Comparison of ENCODE assay signal across 8 cellular contexts in the genomic region with DNA sequence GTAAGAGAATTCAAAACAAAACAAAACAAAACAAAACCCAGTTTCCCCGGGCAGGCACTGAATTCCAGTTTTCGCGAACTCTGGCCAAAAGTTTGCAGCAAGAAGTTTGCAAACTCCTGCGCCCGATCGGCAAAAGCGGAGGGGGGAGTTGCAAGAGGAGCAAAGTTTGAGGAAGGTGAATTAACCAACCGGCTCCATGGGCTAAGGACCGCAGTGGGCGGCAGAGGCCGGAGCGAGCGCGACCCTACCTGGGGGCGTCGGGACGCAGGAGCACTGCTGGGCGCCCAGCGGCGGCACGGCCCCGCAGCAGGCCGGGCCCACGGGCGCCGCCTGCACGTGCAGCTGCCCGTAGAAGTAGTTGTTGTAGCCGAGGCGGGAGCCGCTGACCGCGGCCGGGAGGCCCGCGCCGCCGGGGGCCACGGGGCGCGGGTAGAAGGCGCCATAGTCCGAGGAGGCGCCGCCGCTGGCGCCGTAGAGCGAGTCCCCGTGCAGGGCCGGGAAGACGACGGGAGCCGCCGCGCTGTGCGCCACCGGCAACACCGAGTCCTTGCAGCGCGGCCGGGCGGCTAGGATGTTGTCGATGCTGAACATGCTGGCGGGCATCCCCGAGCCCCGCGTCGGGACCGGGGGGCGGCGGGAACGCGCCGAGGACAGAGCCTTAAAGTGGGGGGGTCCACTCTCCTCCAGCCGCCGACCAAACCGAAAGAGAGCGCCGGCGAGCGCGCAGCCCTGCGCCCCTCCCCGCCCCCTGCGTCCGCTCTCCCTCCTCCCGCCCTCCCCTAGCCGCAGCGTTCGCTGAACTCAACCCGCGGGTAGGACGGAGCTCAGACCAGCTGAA. TPM values are rescaled to one million over a fixed set of nuclear protein-coding genes. Genes with fewer than 3 reads are reported as not detected.
A peak's percentile ranks its signal among the peaks of the same experiment; 100 is the strongest.
DNase-seq lines count a peak whose midpoint lies in the region; ATAC-seq, FAIRE-seq and TF ChIP-seq lines count a peak whose summit lies in the region.

A gene (minus strand): TSS at position 701 of the 838 bp plus-strand sequence. CDS start 98 bp downstream, at position 603.

- H3K27ac Mint-ChIP-seq in glutamatergic neuron (ENCODE audit: unreplicated experiment) (no peak within 1 kb of the TSS), progenitor cell of endocrine pancreas (peak within 1 kb of the TSS; percentile 49)

- H3K27me3 Mint-ChIP-seq in glutamatergic neuron (ENCODE audit: unreplicated experiment) (peaks cover 57% of the 10 kb centered on the region), progenitor cell of endocrine pancreas (peaks cover 94% of the 10 kb centered on the region)

- intact Hi-C loops in Right ventricle myocardium inferior (cut with DNase I): no loop called here
- intact Hi-C loops in cardiac septum (cut with DNase I): loop anchor here (10.0 kb wide), 1 partner anchor 335 kb away; no protein-coding TSS in a partner anchor

- no peak for FAIRE-seq in RCC 7860 (lab: Jason Lieb, UNC)

- ATAC-seq in Right ventricle myocardium inferior (peak; percentile 75), HG03439 (IDR thresholded peaks at IDR 0.05; ENCODE audit: unreplicated experiment) (no peak)

- peaks cover 17% of the 10 kb centered on the region for H3K4me1 Mint-ChIP-seq in glutamatergic neuron (ENCODE audit: low read depth, unreplicated experiment)
- peaks cover 9% of the 10 kb centered on the region for H3K4me1 Mint-ChIP-seq in progenitor cell of endocrine pancreas (ENCODE audit: low read depth)

- TF ChIP-seq CTCF in VCaP (conservative IDR thresholded peaks at IDR 0.05) (peak; percentile 18), glutamatergic neuron (IDR thresholded peaks at IDR 0.05; ENCODE audit: partially characterized antibody, unreplicated experiment) (no peak), progenitor cell of endocrine pancreas (IDR thresholded peaks at IDR 0.05; ENCODE audit: unreplicated experiment) (peak; percentile 20)

- H3K9me3 Mint-ChIP-seq in glutamatergic neuron (ENCODE audit: unreplicated experiment): peaks cover 11% of the 10 kb centered on the region
- no peaks in the 10 kb centered on the region for H3K9me3 Mint-ChIP-seq in progenitor cell of endocrine pancreas (ENCODE audit: low read depth)

- peak; percentile 74 for DNase-seq in Right ventricle myocardium inferior (ENCODE audit: missing footprints)
- no peak for DNase-seq in cardiac septum (ENCODE audit: low spot score)
- peak; percentile 63 for DNase-seq in glutamatergic neuron
- DNase-seq in progenitor cell of endocrine pancreas (ENCODE audit: low spot score, unreplicated experiment): peak; percentile 22
- DNase-seq in UCSD-AML1 (lab: John Stamatoyannopoulos, UW; ENCODE audit: unreplicated experiment): no peak
- DNase-seq in RCC 7860 (ENCODE audit: low spot score): no peak

- H3K27ac ChIP-seq in VCaP: peak within 1 kb of the TSS; percentile 74

- H3K36me3 Mint-ChIP-seq in glutamatergic neuron (ENCODE audit: unreplicated experiment) (no peaks in the 10 kb centered on the region), progenitor cell of endocrine pancreas (ENCODE audit: insufficient read depth) (no peaks in the 10 kb centered on the region)

- H3K4me3 Mint-ChIP-seq in glutamatergic neuron (ENCODE audit: unreplicated experiment): peak within 1 kb of the TSS; percentile 79
- H3K4me3 Mint-ChIP-seq in progenitor cell of endocrine pancreas (ENCODE audit: low read depth): peak within 1 kb of the TSS; percentile 63

RNA-seq across cellular contexts. Expression of the gene that starts here (rescaled TPM):
- total RNA-seq in Right ventricle myocardium inferior (0.38 TPM), cardiac septum (0.43 TPM), glutamatergic neuron (ENCODE audit: unreplicated experiment) (not detected), progenitor cell of endocrine pancreas (not detected in 2 replicates)

Comparison
In these comparisons a context has a peak if more than half of its experiments do, and no peak if none do; other contexts are left out.
1. Peak in DNase-seq and ATAC-seq in Right ventricle myocardium inferior; RNA of the gene not detected or under 1 TPM.
2. Peak in DNase-seq in glutamatergic neuron; RNA of the gene not detected or under 1 TPM.
3. Peak in DNase-seq in progenitor cell of endocrine pancreas; RNA of the gene not detected or under 1 TPM.